ENCODE assay signal across 8 cellular contexts in the genomic region with DNA sequence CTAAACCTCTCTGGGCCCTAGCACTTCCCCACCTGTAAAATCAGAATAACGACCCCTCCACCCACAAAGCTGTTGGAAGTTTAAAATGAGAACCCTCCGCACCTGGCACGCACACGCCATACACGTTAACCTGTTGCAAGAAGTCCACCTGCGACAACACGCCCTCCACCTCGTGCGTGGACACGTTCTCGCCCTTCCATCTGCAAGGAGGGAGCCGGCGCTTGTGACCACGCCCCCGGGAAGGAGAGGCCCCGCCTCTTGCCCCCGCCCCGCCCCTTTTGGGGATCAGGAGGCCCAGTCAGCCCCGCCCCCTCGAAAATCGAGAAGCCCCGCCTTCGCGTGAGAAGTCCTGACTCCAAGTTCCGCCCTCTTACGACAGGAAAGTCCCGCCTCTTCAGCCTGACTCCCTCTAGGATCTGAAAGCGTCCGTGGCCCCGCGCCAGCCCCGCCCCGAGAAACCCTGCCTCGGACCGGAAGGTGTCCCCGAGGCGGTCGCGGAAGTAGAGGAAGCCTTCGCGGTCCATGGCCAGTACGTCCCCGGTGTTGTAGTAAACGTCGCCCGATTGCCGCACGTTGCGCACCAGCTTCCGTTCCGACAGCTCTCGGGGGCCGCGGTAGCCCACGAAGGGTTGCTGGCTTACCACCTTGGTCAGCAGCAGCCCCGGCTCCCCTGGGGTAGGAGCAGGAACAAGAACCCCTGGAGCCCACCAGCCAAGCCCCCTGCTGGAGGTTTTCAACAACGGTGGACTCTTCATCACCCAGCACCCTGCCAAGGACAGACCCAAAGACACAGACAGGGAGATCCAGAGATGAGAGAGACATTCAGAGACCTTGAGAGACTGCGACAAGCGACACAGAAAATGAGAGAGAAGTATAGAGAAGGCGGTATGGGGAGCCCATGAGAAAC. TPM values are rescaled to one million over a fixed set of nuclear protein-coding genes. Genes with fewer than 3 reads are reported as not detected.
DNase-seq lines count a peak whose midpoint lies in the region; ATAC-seq and TF ChIP-seq lines count a peak whose summit lies in the region.

No MANE protein-coding gene starts in this region.

- peak overlapping the region; percentile 86 to 93 (median 90) for H3K4me3 Mint-ChIP-seq in T-cell

- ATAC-seq in HG02852 (IDR thresholded peaks at IDR 0.05; ENCODE audit: unreplicated experiment) (peak; percentile 87), T-cell (replicated peaks in 1 of 4) (peak; percentile 86 to 91 (median 90)), left ventricle myocardium superior (peak; percentile 98)

- CTCF ChIA-PET in T-cell (lab: Charles Lee) = interaction anchor here in 1 of 2 donors (0.7 to 1.2 kb wide), 2 partner anchors 20 kb away, joined by 4 read pairs; a partner anchor contains a TSS

- no peaks in the 10 kb centered on the region for H3K4me1 ChIP-seq in prostate gland (replicated peaks)
- no peaks in the 10 kb centered on the region for H3K4me1 ChIP-seq in urinary bladder (ENCODE audit: insufficient read depth)

- no peaks in the 10 kb centered on the region for H3K27me3 ChIP-seq in prostate gland (replicated peaks; ENCODE audit: insufficient read depth)

- H3K27me3 Mint-ChIP-seq in T-cell = no peaks in the 10 kb centered on the region

- WGBS in prostate gland = 1% methylated on average over 59 of the region's 60 CpGs
- WGBS in urinary bladder = under 1% methylated on average over 60 of the region's 60 CpGs

- H3K27ac ChIP-seq in prostate gland (peak overlapping the region; percentile 68 to 70), urinary bladder (ENCODE audit: low read depth) (peak overlapping the region; percentile 63)

- H3K27ac Mint-ChIP-seq in T-cell = peak overlapping the region; percentile 93 to 97

- H3K9me3 Mint-ChIP-seq in T-cell = peaks cover 2 to 11% (median 10%) of the 10 kb centered on the region in 3 donors

- in situ Hi-C loops in GM13976 (cut with MboI; ENCODE audit: low sequenced_read_pairs, unreplicated experiment) = no loop called here

- H3K36me3 ChIP-seq in prostate gland = no peaks in the 10 kb centered on the region
- H3K36me3 ChIP-seq in urinary bladder (ENCODE audit: insufficient read depth) = no peaks in the 10 kb centered on the region

- peak; percentile 100 for DNase-seq in GM13976 (ENCODE audit: low spot score)
- DNase-seq in NCI-H146 (lab: John Stamatoyannopoulos, UW) = peak; percentile 100
- peak; percentile 69 to 92 (median 83) for DNase-seq in T-cell
- DNase-seq in amygdala (lab: John Stamatoyannopoulos, UW) = peak; percentile 73 to 100 (median 98)
- peak; percentile 99 for DNase-seq in left ventricle myocardium superior
- DNase-seq in prostate gland (ENCODE audit: low spot score) = peak; percentile 99

- no peaks in the 10 kb centered on the region for H3K9me3 ChIP-seq in prostate gland

- H3K4me3 ChIP-seq in prostate gland = peak overlapping the region; percentile 39 to 46
- H3K4me3 ChIP-seq in urinary bladder (ENCODE audit: low read depth, low read length) = peak overlapping the region; percentile 46

- TF ChIP-seq CTCF in GM13976 (IDR thresholded peaks at IDR 0.05; ENCODE audit: borderline replicate concordance, control extremely low read depth, extremely low read depth, insufficient read depth, missing control alignments) (no peak), prostate gland (IDR thresholded peaks at IDR 0.05) (peak in 3 of 4 experiments; percentile 8 to 39 (median 37))

- intact Hi-C loops in left ventricle myocardium superior (cut with micrococcal nuclease) = no loop called here
- intact Hi-C loops in prostate gland (cut with DNase I) = no loop called here

- no peaks in the 10 kb centered on the region for H3K36me3 Mint-ChIP-seq in T-cell

- H3K4me1 Mint-ChIP-seq in T-cell = peaks cover 16 to 26% (median 22%) of the 10 kb centered on the region in 3 donors

- peak; percentile 44 for TF ChIP-seq POLR2A in prostate gland (IDR thresholded peaks at IDR 0.05)

- POLR2A ChIA-PET in T-cell (lab: Charles Lee) = no interaction called here

RNA-seq across cellular contexts. Expression of a gene that starts 12.5 kb away (rescaled TPM):
- 10 to 100 TPM in 4 of 5 donors, 1 to 10 TPM in 1; 8.4 to 18.3 (median 14.6) TPM for total RNA-seq in T-cell
- total RNA-seq in left ventricle myocardium superior = 4.3 TPM
- total RNA-seq in prostate gland = 10 to 100 TPM in 1 of 2 donors, 1 to 10 TPM in 1; 6.6 to 20.7 TPM
- total RNA-seq in urinary bladder = 3.5 TPM
- 16.8 TPM for polyA plus RNA-seq in urinary bladder

RNA-seq across cellular contexts. Expression of a gene that starts 20.3 kb away (rescaled TPM):
- total RNA-seq in T-cell (10 to 100 TPM in 4 of 5 donors, 1 to 10 TPM in 1; 8.3 to 27.8 (median 24.5) TPM), left ventricle myocardium superior (10.4 TPM), prostate gland (10 to 100 TPM; 22.0 to 24.0 TPM), urinary bladder (3.3 TPM)
- 18.4 TPM for polyA plus RNA-seq in urinary bladder

RNA-seq across cellular contexts. Expression of a gene that starts 23.1 kb away (rescaled TPM):
- total RNA-seq in T-cell = 10 to 100 TPM; 12.0 to 20.5 (median 18.9) TPM
- total RNA-seq in left ventricle myocardium superior = 4.6 TPM
- total RNA-seq in prostate gland = 10 to 100 TPM; 37.8 to 38.0 TPM
- 6.0 TPM for total RNA-seq in urinary bladder
- 16.2 TPM for polyA plus RNA-seq in urinary bladder

RNA-seq across cellular contexts. Expression of a gene that starts 32.4 kb away (rescaled TPM):
- total RNA-seq in T-cell (10 to 100 TPM; 17.9 to 33.2 (median 28.2) TPM), left ventricle myocardium superior (5.0 TPM), prostate gland (10 to 100 TPM; 22.9 to 27.1 TPM), urinary bladder (9.5 TPM)
- polyA plus RNA-seq in urinary bladder = 8.6 TPM

RNA-seq across cellular contexts. Expression of a gene that starts 44.6 kb away (rescaled TPM):
- 100 to 1,000 TPM; 374 to 574 (median 403) TPM for total RNA-seq in T-cell
- total RNA-seq in left ventricle myocardium superior = 152 TPM
- total RNA-seq in prostate gland = 100 to 1,000 TPM; 237 to 374 TPM
- 177 TPM for total RNA-seq in urinary bladder
- polyA plus RNA-seq in urinary bladder = 282 TPM

Comparison
In these comparisons a context has a peak if more than half of its experiments do, and no peak if none do; other contexts are left out.
1. Peak in every context shown above with its lines: DNase-seq, ATAC-seq, H3K4me3 ChIP-seq and H3K27ac ChIP-seq.